Comparison of ENCODE assay signal across 15 cellular contexts in the genomic region with DNA sequence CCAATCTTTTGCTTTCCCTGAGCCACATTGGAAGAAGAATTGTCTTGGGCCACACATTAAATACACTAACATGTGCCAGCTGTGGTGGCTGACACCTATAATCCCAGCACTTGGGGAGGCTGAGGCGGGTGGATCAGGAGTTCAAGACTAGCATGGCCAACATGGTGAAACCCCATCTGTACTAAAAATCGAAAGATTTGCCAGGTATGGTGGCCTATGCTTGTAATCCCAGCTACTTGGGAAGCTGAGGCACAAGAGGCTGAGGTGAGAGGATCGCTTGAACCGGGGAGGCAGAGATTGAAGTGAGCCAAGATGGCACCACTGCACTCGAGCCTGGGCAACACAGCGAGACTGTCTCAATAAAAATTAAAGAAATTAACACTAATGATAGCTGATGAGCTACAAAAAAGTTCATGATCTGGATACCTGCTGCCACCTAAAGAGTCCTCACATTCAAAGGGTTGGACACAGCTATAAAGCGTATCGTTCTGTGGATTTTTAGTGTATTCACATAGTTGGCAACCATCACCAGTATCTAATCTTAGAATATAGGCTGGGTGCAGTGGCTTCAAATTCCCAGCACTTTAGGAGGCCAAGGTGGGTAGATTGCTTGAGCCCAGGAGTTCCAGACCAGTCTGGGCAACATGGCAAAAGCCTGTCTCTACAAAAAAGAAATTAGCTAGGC. TPM values are rescaled to one million over a fixed set of nuclear protein-coding genes. Genes with fewer than 3 reads are reported as not detected.
DNase-seq lines count a peak whose midpoint lies in the region; TF ChIP-seq lines count a peak whose summit lies in the region.
"Had no signal": no experiment of that assay in that cellular context is flagged by ENCODE, and none has a peak within 500 bp of the region (broad histone marks: within the 10 kb centered on the region; RNA-seq: fewer than 3 reads in every experiment).

No MANE protein-coding gene starts in this region.

- in situ Hi-C loops in mammary epithelial cell (cut with MboI; ENCODE audit: low sequenced_read_pairs in 2 of 2): no loop called here

- H3K9me3 Mint-ChIP-seq in MCF 10A (ENCODE audit: unreplicated experiment): no peaks in the 10 kb centered on the region
- H3K9me3 Mint-ChIP-seq in activated naive CD8-positive, alpha-beta T cell treated with anti-CD3 and anti-CD28 coated beads for 36 hours: no peaks in the 10 kb centered on the region
- H3K9me3 Mint-ChIP-seq: CD4-positive, alpha-beta T cell had no signal

- BruUV-seq in mammary epithelial cell (replicated peaks; lab: Mats Ljungman, UMichigan) (no TSS peak), MCF 10A (replicated peaks; lab: Mats Ljungman, UMichigan) (no TSS peak)

- no peak overlapping the region for H3K27ac ChIP-seq in mammary epithelial cell (ENCODE audit: insufficient read depth, low read depth, low read length)

- H3K27me3 ChIP-seq in mammary epithelial cell (ENCODE audit: insufficient read depth, low read length): no peaks in the 10 kb centered on the region
- H3K27me3 ChIP-seq: MG63 had no signal

- TF ChIP-seq CTCF in mammary epithelial cell (conservative IDR thresholded peaks at IDR 0.05 in 1 of 2, IDR thresholded peaks at IDR 0.05 in 1 of 2; ENCODE audit: extremely low read depth in 1 of 2, insufficient read depth in 1 of 2, low read depth in 1 of 2, low read length in 2 of 2): no peak
- TF ChIP-seq CTCF in MCF 10A (IDR thresholded peaks at IDR 0.05; ENCODE audit: unreplicated experiment): no peak

- H3K27me3 Mint-ChIP-seq in MCF 10A (ENCODE audit: insufficient read depth, unreplicated experiment): no peaks in the 10 kb centered on the region
- H3K27me3 Mint-ChIP-seq in activated naive CD8-positive, alpha-beta T cell treated with anti-CD3 and anti-CD28 coated beads for 36 hours: no peaks in the 10 kb centered on the region
- H3K27me3 Mint-ChIP-seq: CD4-positive, alpha-beta T cell had no signal

- no peak overlapping the region for H2AFZ ChIP-seq in mammary epithelial cell (ENCODE audit: low read depth, low read length)

- no peak overlapping the region for H3K9ac ChIP-seq in mammary epithelial cell (ENCODE audit: insufficient read depth, low read length)

- no peak overlapping the region for H3K27ac Mint-ChIP-seq in MCF 10A (ENCODE audit: low read depth, unreplicated experiment)
- H3K27ac Mint-ChIP-seq in activated naive CD8-positive, alpha-beta T cell treated with anti-CD3 and anti-CD28 coated beads for 36 hours: peak overlapping the region; percentile 51
- H3K27ac Mint-ChIP-seq: CD4-positive, alpha-beta T cell had no signal

- peaks cover 30% of the 10 kb centered on the region for H3K36me3 ChIP-seq in mammary epithelial cell (ENCODE audit: insufficient read depth, low read length)

- H3K9me3 ChIP-seq in mammary epithelial cell (replicated peaks; ENCODE audit: insufficient read depth, low read length): no peaks in the 10 kb centered on the region
- H3K9me3 ChIP-seq: MG63 had no signal

- H3K79me2 ChIP-seq in mammary epithelial cell (ENCODE audit: insufficient read depth, low read length): peaks cover 5% of the 10 kb centered on the region

- H3K36me3 Mint-ChIP-seq in MCF 10A (ENCODE audit: insufficient read depth, unreplicated experiment): peaks cover 57% of the 10 kb centered on the region
- H3K36me3 Mint-ChIP-seq in activated naive CD8-positive, alpha-beta T cell treated with anti-CD3 and anti-CD28 coated beads for 36 hours: peaks cover 24% of the 10 kb centered on the region

- peaks cover 3% of the 10 kb centered on the region for H4K20me1 ChIP-seq in mammary epithelial cell (ENCODE audit: insufficient read depth, low read length)

- H3K4me1 ChIP-seq in mammary epithelial cell (ENCODE audit: insufficient read depth, low read length): peaks cover 16% of the 10 kb centered on the region

- H3K4me3 Mint-ChIP-seq in MCF 10A (ENCODE audit: unreplicated experiment): no peak overlapping the region
- H3K4me3 Mint-ChIP-seq in activated naive CD8-positive, alpha-beta T cell treated with anti-CD3 and anti-CD28 coated beads for 36 hours: no peak overlapping the region
- H3K4me3 Mint-ChIP-seq: CD4-positive, alpha-beta T cell had no signal

- dilution Hi-C loops in mammary epithelial cell (cut with HindIII; ENCODE audit: low sequenced_read_pairs): no loop called here

- DNase-seq in mammary epithelial cell (peak; percentile 57), MCF 10A (ENCODE audit: unreplicated experiment) (no peak), HT1080 (ENCODE audit: low read depth) (peak; percentile 13), renal cortical epithelial cell (ENCODE audit: low read depth) (peak; percentile 41), nucleus accumbens (lab: John Stamatoyannopoulos, UW) (no peak), NK-92 (lab: John Stamatoyannopoulos, UW; ENCODE audit: unreplicated experiment) (no peak), cortex of kidney (lab: John Stamatoyannopoulos, UW) (no peak)
- DNase-seq in activated naive CD8-positive, alpha-beta T cell treated with anti-CD3 and anti-CD28 coated beads for 36 hours: no peak
- DNase-seq: CD4-positive, alpha-beta T cell; central memory CD4-positive, alpha-beta T cell; mesendoderm; MG63; NCI-H2171 treated with DMSO at 0.1 percent for 48 hours; posterior cingulate gyrus had no signal

- peaks cover 7% of the 10 kb centered on the region for H3K4me1 Mint-ChIP-seq in MCF 10A (ENCODE audit: insufficient read depth, unreplicated experiment)
- peaks cover 4% of the 10 kb centered on the region for H3K4me1 Mint-ChIP-seq in activated naive CD8-positive, alpha-beta T cell treated with anti-CD3 and anti-CD28 coated beads for 36 hours

- POLR2A ChIA-PET in MCF 10A (lab: Yijun Ruan, JAX): interaction anchor here (0.8 to 5.6 kb wide), 5 partner anchors 8 to 201 kb away, joined by 4 to 90 read pairs (median 4); a partner anchor contains a TSS

- 87% methylated on average over 8 of the region's 8 CpGs for WGBS in mammary epithelial cell (ENCODE audit: low coverage, missing lambda C conversion rate)

- H3K4me2 ChIP-seq in mammary epithelial cell (ENCODE audit: insufficient read depth, low read depth, low read length): no peak overlapping the region

- intact Hi-C loops in mammary epithelial cell (cut with micrococcal nuclease): no loop called here
- intact Hi-C loops in MCF 10A (cut with micrococcal nuclease): no loop called here

- H3K4me3 ChIP-seq in mammary epithelial cell (replicated peaks in 1 of 3; ENCODE audit: insufficient read depth in 1 of 3, low read depth in 2 of 3, low read length in 3 of 3): no peak overlapping the region
- H3K4me3 ChIP-seq: MG63 had no signal

- CTCF ChIA-PET in mammary epithelial cell (lab: Charles Lee; ENCODE audit: low non-redundant PET) (no interaction called here), MCF 10A (lab: Yijun Ruan, JAX) (interaction anchor here (0.6 to 1.1 kb wide), 3 partner anchors 9 to 151 kb away, joined by 3 read pairs; no protein-coding TSS in a partner anchor)

RNA-seq across cellular contexts. Expression of a gene that starts 3.4 kb away (rescaled TPM):
- under 1 TPM in 1 of 2 donors, not detected in 1; 0.33 TPM for total RNA-seq in mammary epithelial cell
- polyA plus RNA-seq in mammary epithelial cell: 0.02 TPM
- not detected for polyA minus RNA-seq in mammary epithelial cell
- not detected in 2 replicates for total RNA-seq in MCF 10A (2022)
- not detected in 2 replicates for total RNA-seq in HT1080 (2014; rRNA removed; shearing (Covaris generic))
- not detected in 2 replicates for polyA plus RNA-seq in HT1080 (2015; cell fraction: cytosol; rRNA removed)
- polyA plus RNA-seq in HT1080 (2015; cell fraction: nucleus; rRNA removed): not detected in 2 replicates
- total RNA-seq in activated naive CD8-positive, alpha-beta T cell treated with anti-CD3 and anti-CD28 coated beads for 36 hours: not detected
- 0.20 TPM in 1 of 2 replicates, not detected in the other for total RNA-seq in renal cortical epithelial cell
- total RNA-seq: CD4-positive, alpha-beta T cell had no signal

RNA-seq across cellular contexts. Expression of a gene that starts 14.3 kb away (rescaled TPM):
- total RNA-seq in mammary epithelial cell: 1,000 to 10,000 TPM in 1 of 2 donors, 100 to 1,000 TPM in 1; 834 to 2,207 TPM
- polyA plus RNA-seq in mammary epithelial cell: 3,265 TPM
- polyA minus RNA-seq in mammary epithelial cell: 3,563 TPM
- 516 and 739 TPM in 2 replicates for total RNA-seq in MCF 10A (2022)
- total RNA-seq in HT1080 (2014; rRNA removed; shearing (Covaris generic)): 713 and 1,482 TPM in 2 replicates
- 2,792 and 2,863 TPM in 2 replicates for polyA plus RNA-seq in HT1080 (2015; cell fraction: cytosol; rRNA removed)
- 3,071 and 3,542 TPM in 2 replicates for polyA plus RNA-seq in HT1080 (2015; cell fraction: nucleus; rRNA removed)
- total RNA-seq in activated naive CD8-positive, alpha-beta T cell treated with anti-CD3 and anti-CD28 coated beads for 36 hours: 1,000 to 10,000 TPM; 2,369 to 2,412 TPM
- 1,349 and 2,674 TPM in 2 replicates for total RNA-seq in renal cortical epithelial cell

RNA-seq across cellular contexts. Expression of a gene that starts 47.0 kb away (rescaled TPM):
- total RNA-seq in mammary epithelial cell (not detected), MCF 10A (2022) (not detected in 2 replicates), renal cortical epithelial cell (not detected in 2 replicates)
- not detected for polyA plus RNA-seq in mammary epithelial cell
- polyA minus RNA-seq in mammary epithelial cell: not detected
- not detected in 2 replicates for total RNA-seq in HT1080 (2014; rRNA removed; shearing (Covaris generic))
- not detected in 2 replicates for polyA plus RNA-seq in HT1080 (2015; cell fraction: cytosol; rRNA removed)
- not detected in 2 replicates for polyA plus RNA-seq in HT1080 (2015; cell fraction: nucleus; rRNA removed)
- not detected for total RNA-seq in activated naive CD8-positive, alpha-beta T cell treated with anti-CD3 and anti-CD28 coated beads for 36 hours
- total RNA-seq: CD4-positive, alpha-beta T cell had no signal
- polyA plus RNA-seq: esophagus had no signal

Comparison
In these comparisons a context has a peak if more than half of its experiments do, and no peak if none do; other contexts are left out.
1. DNase-seq: peak in mammary epithelial cell (single experiment), HT1080 (single experiment) and renal cortical epithelial cell (single experiment); none in MCF 10A (single experiment), activated naive CD8-positive, alpha-beta T cell treated with anti-CD3 and anti-CD28 coated beads for 36 hours (single experiment), nucleus accumbens (0 of 56), NK-92 (single experiment) and cortex of kidney (single experiment).